ENCODE assay signal across 13 cellular contexts in genomic region chr5:134534058-134534725, GRCh38. TPM values are rescaled to one million over a fixed set of nuclear protein-coding genes. Genes with fewer than 3 reads are reported as not detected.
DNase-seq lines count a peak whose midpoint lies in the region; ATAC-seq and TF ChIP-seq lines count a peak whose summit lies in the region.
"Had no signal": no experiment of that assay in that cellular context is flagged by ENCODE, and none has a peak within 500 bp of the region (broad histone marks: within the 10 kb centered on the region; RNA-seq: fewer than 3 reads in every experiment).

No MANE protein-coding gene starts in this region.

- peaks cover 88% of the 10 kb centered on the region for H3K4me1 Mint-ChIP-seq in activated CD8-positive, alpha-beta T cell treated with anti-CD3 and anti-CD28 coated beads for 36 hours (ENCODE audit: low read depth)
- H3K4me1 Mint-ChIP-seq in activated CD8-positive, alpha-beta T cell treated with anti-CD3 and anti-CD28 coated beads, Interleukin-2, amount 10 ng/mL, durations not matched to agents 7 days and 5 days (ENCODE audit: low read depth): peaks cover 50% of the 10 kb centered on the region
- H3K4me1 Mint-ChIP-seq in effector memory CD8-positive, alpha-beta T cell (ENCODE audit: low read depth in 2 of 2): peaks cover 84% of the 10 kb centered on the region in 2 donors

- H3K14ac ChIP-seq in trophoblast cell (ENCODE audit: low read length): no peak overlapping the region

- H3K27ac Mint-ChIP-seq in activated CD8-positive, alpha-beta T cell treated with anti-CD3 and anti-CD28 coated beads for 36 hours: peak overlapping the region; percentile 73
- H3K27ac Mint-ChIP-seq in activated CD8-positive, alpha-beta T cell treated with anti-CD3 and anti-CD28 coated beads, Interleukin-2, amount 10 ng/mL, durations not matched to agents 7 days and 5 days: no peak overlapping the region
- H3K27ac Mint-ChIP-seq in effector memory CD8-positive, alpha-beta T cell: peak overlapping the region; percentile 74 to 99

- DNase-seq in activated CD8-positive, alpha-beta T cell treated with anti-CD3 and anti-CD28 coated beads for 36 hours: no peak
- DNase-seq in activated CD8-positive, alpha-beta T cell treated with anti-CD3 and anti-CD28 coated beads, Interleukin-2, amount 10 ng/mL, durations not matched to agents 7 days and 5 days: no peak
- DNase-seq in RWPE1 (ENCODE audit: low spot score) (no peak), trophoblast cell (no peak), T-helper 9 cell (no peak), RPMI8226 (no peak), SHP77 (lab: John Stamatoyannopoulos, UW) (no peak)
- DNase-seq in effector memory CD8-positive, alpha-beta T cell: no peak
- DNase-seq: activated effector memory CD4-positive, alpha-beta T cell treated with Interleukin-2 at 50 U/mL for 16 hours; foreskin melanocyte; NCI-H1105; upper lobe of left lung had no signal

- no peak overlapping the region for H2BK120ac ChIP-seq in trophoblast cell (ENCODE audit: insufficient read depth, low read length, poor library complexity)

- H3K4me1 ChIP-seq in trophoblast cell (ENCODE audit: control insufficient read depth in 1 of 2, insufficient read depth in 2 of 2, low read length in 2 of 2): no peaks in the 10 kb centered on the region

- peak overlapping the region; percentile 4 for H3K4ac ChIP-seq in trophoblast cell (ENCODE audit: low read depth, low read length)

- no peak overlapping the region for H4K91ac ChIP-seq in trophoblast cell (ENCODE audit: low read depth, low read length)

- H3K9me3 ChIP-seq in trophoblast cell (ENCODE audit: insufficient read depth, low read depth, low read length): no peaks in the 10 kb centered on the region
- H3K9me3 ChIP-seq: colonic mucosa, upper lobe of left lung had no signal

- POLR2A ChIA-PET in activated CD8-positive, alpha-beta T cell treated with anti-CD3 and anti-CD28 coated beads for 36 hours (lab: Charles Lee): interaction anchor here (0.7 to 2.3 kb wide), 5 partner anchors 9 to 52 kb away, joined by 3 to 10 read pairs (median 3); no protein-coding TSS in a partner anchor
- POLR2A ChIA-PET in activated CD8-positive, alpha-beta T cell treated with anti-CD3 and anti-CD28 coated beads, Interleukin-2, amount 10 ng/mL, durations not matched to agents 7 days and 5 days (lab: Charles Lee): interaction anchor here (1.0 to 2.4 kb wide), 6 partner anchors 9 to 357 kb away, joined by 3 to 6 read pairs (median 4); partner anchors contain the start of genes CDKN2AIPNL, JADE2, SKP1 and UBE2B
- POLR2A ChIA-PET in RWPE1 (lab: Yijun Ruan, JAX; ENCODE audit: low non-redundant PET): no interaction called here

- no peak overlapping the region for H3K4me3 ChIP-seq in trophoblast cell (ENCODE audit: low read depth, low read length)
- H3K4me3 ChIP-seq: colonic mucosa, upper lobe of left lung had no signal

- no peaks in the 10 kb centered on the region for H3K79me2 ChIP-seq in trophoblast cell (ENCODE audit: control insufficient read depth, insufficient read depth, low read length, poor library complexity)

- no peak for TF ChIP-seq CTCF in activated CD8-positive, alpha-beta T cell treated with anti-CD3 and anti-CD28 coated beads for 36 hours (IDR thresholded peaks at IDR 0.05)
- TF ChIP-seq CTCF in RWPE1 (conservative IDR thresholded peaks at IDR 0.05; ENCODE audit: low read depth): no peak

- no peak for ATAC-seq in activated CD8-positive, alpha-beta T cell treated with anti-CD3 and anti-CD28 coated beads for 36 hours
- no peak for ATAC-seq in activated CD8-positive, alpha-beta T cell treated with anti-CD3 and anti-CD28 coated beads, Interleukin-2, amount 10 ng/mL, durations not matched to agents 7 days and 5 days
- no peak for ATAC-seq in effector memory CD8-positive, alpha-beta T cell (replicated peaks)

- no peaks in the 10 kb centered on the region for H3K27me3 ChIP-seq in trophoblast cell (ENCODE audit: insufficient read depth, low read length)
- H3K27me3 ChIP-seq: colonic mucosa, upper lobe of left lung had no signal

- H2AFZ ChIP-seq in trophoblast cell (ENCODE audit: insufficient read depth, low read length, poor library complexity): peak overlapping the region; percentile 40

- H4K8ac ChIP-seq in trophoblast cell (ENCODE audit: low read depth, low read length): no peak overlapping the region

- H3K36me3 Mint-ChIP-seq in activated CD8-positive, alpha-beta T cell treated with anti-CD3 and anti-CD28 coated beads for 36 hours (ENCODE audit: low read depth): peaks cover 9% of the 10 kb centered on the region
- H3K36me3 Mint-ChIP-seq in activated CD8-positive, alpha-beta T cell treated with anti-CD3 and anti-CD28 coated beads, Interleukin-2, amount 10 ng/mL, durations not matched to agents 7 days and 5 days (ENCODE audit: low read depth): peaks cover 23% of the 10 kb centered on the region
- H3K36me3 Mint-ChIP-seq in effector memory CD8-positive, alpha-beta T cell (ENCODE audit: insufficient read depth): peaks cover 32% of the 10 kb centered on the region

- H2BK12ac ChIP-seq in trophoblast cell (ENCODE audit: low read length): no peak overlapping the region

- H3K4me2 ChIP-seq in trophoblast cell (ENCODE audit: low read length): no peak overlapping the region

- intact Hi-C loops in activated CD8-positive, alpha-beta T cell treated with anti-CD3 and anti-CD28 coated beads for 36 hours (cut with micrococcal nuclease): no loop called here

- no peaks in the 10 kb centered on the region for H3K36me3 ChIP-seq in trophoblast cell (ENCODE audit: control insufficient read depth in 1 of 2, insufficient read depth in 2 of 2, low read length in 2 of 2)

- H3K9ac ChIP-seq in trophoblast cell (ENCODE audit: low read length): no peak overlapping the region

- H4K12ac ChIP-seq in trophoblast cell (ENCODE audit: low read depth, low read length): no peak overlapping the region

- WGBS in trophoblast cell (ENCODE audit: extremely low coverage, insufficient coverage, insufficient read length): no CpG with 5 or more reads among the region's 10 CpGs

- no peak overlapping the region for H3K18ac ChIP-seq in trophoblast cell (ENCODE audit: low read length)

- no peak overlapping the region for H3K23ac ChIP-seq in trophoblast cell (ENCODE audit: low read length)

- H3K4me3 Mint-ChIP-seq in activated CD8-positive, alpha-beta T cell treated with anti-CD3 and anti-CD28 coated beads for 36 hours: no peak overlapping the region
- no peak overlapping the region for H3K4me3 Mint-ChIP-seq in activated CD8-positive, alpha-beta T cell treated with anti-CD3 and anti-CD28 coated beads, Interleukin-2, amount 10 ng/mL, durations not matched to agents 7 days and 5 days
- peak overlapping the region; percentile 36 to 41 for H3K4me3 Mint-ChIP-seq in effector memory CD8-positive, alpha-beta T cell

- H2AK5ac ChIP-seq in trophoblast cell (ENCODE audit: low read length): no peak overlapping the region

- H3K79me1 ChIP-seq in trophoblast cell (ENCODE audit: low read length): no peaks in the 10 kb centered on the region

- no peak overlapping the region for H2BK5ac ChIP-seq in trophoblast cell (ENCODE audit: low read depth, low read length, poor library complexity)

- no peaks in the 10 kb centered on the region for H3K27me3 Mint-ChIP-seq in activated CD8-positive, alpha-beta T cell treated with anti-CD3 and anti-CD28 coated beads for 36 hours
- no peaks in the 10 kb centered on the region for H3K27me3 Mint-ChIP-seq in activated CD8-positive, alpha-beta T cell treated with anti-CD3 and anti-CD28 coated beads, Interleukin-2, amount 10 ng/mL, durations not matched to agents 7 days and 5 days (ENCODE audit: low read depth)
- H3K27me3 Mint-ChIP-seq in effector memory CD8-positive, alpha-beta T cell: no peaks in the 10 kb centered on the region

- peak overlapping the region; percentile 30; the same call in 1 of the 2 replicates for H3K27ac ChIP-seq in RWPE1
- H3K27ac ChIP-seq in trophoblast cell (ENCODE audit: low read depth, low read length): no peak overlapping the region
- H3K27ac ChIP-seq: colonic mucosa had no signal

- CTCF ChIA-PET in activated CD8-positive, alpha-beta T cell treated with anti-CD3 and anti-CD28 coated beads for 36 hours (lab: Charles Lee): interaction anchor here (1.0 to 2.4 kb wide), 5 partner anchors 10 to 123 kb away, joined by 3 to 11 read pairs (median 5); partner anchors contain the start of gene CDKN2AIPNL
- CTCF ChIA-PET in activated CD8-positive, alpha-beta T cell treated with anti-CD3 and anti-CD28 coated beads, Interleukin-2, amount 10 ng/mL, durations not matched to agents 7 days and 5 days (lab: Charles Lee): interaction anchor here (1.0 to 1.2 kb wide), 3 partner anchors 13 to 53 kb away, joined by 3 read pairs; no protein-coding TSS in a partner anchor
- CTCF ChIA-PET in RWPE1 (lab: Yijun Ruan, JAX): interaction anchor here (0.6 kb wide), 1 partner anchor 13 kb away, joined by 3 read pairs; no protein-coding TSS in a partner anchor

- H3K9me3 Mint-ChIP-seq in activated CD8-positive, alpha-beta T cell treated with anti-CD3 and anti-CD28 coated beads for 36 hours: no peaks in the 10 kb centered on the region
- H3K9me3 Mint-ChIP-seq in activated CD8-positive, alpha-beta T cell treated with anti-CD3 and anti-CD28 coated beads, Interleukin-2, amount 10 ng/mL, durations not matched to agents 7 days and 5 days (ENCODE audit: insufficient read depth): no peaks in the 10 kb centered on the region
- no peaks in the 10 kb centered on the region for H3K9me3 Mint-ChIP-seq in effector memory CD8-positive, alpha-beta T cell

RNA-seq across cellular contexts. Expression of gene JADE2, which starts 8.7 kb away (rescaled TPM):
- 10 to 100 TPM; 58.7 to 61.2 TPM for total RNA-seq in activated CD8-positive, alpha-beta T cell treated with anti-CD3 and anti-CD28 coated beads for 36 hours
- total RNA-seq in activated CD8-positive, alpha-beta T cell treated with anti-CD3 and anti-CD28 coated beads, Interleukin-2, amount 10 ng/mL, durations not matched to agents 7 days and 5 days: 10 to 100 TPM; 79.9 to 86.0 TPM
- 3.8 TPM in 2 replicates for polyA plus RNA-seq in trophoblast cell (2013)

Comparison
In these comparisons a context has a peak if more than half of its experiments do, and no peak if none do; other contexts are left out.
1. H3K4me3 Mint-ChIP-seq: peak in effector memory CD8-positive, alpha-beta T cell (2 of 2); none in activated CD8-positive, alpha-beta T cell treated with anti-CD3 and anti-CD28 coated beads for 36 hours (single experiment) and activated CD8-positive, alpha-beta T cell treated with anti-CD3 and anti-CD28 coated beads, Interleukin-2, amount 10 ng/mL, durations not matched to agents 7 days and 5 days (single experiment).